35 cellular contexts compared by ENCODE assay signal in the genomic region with DNA sequence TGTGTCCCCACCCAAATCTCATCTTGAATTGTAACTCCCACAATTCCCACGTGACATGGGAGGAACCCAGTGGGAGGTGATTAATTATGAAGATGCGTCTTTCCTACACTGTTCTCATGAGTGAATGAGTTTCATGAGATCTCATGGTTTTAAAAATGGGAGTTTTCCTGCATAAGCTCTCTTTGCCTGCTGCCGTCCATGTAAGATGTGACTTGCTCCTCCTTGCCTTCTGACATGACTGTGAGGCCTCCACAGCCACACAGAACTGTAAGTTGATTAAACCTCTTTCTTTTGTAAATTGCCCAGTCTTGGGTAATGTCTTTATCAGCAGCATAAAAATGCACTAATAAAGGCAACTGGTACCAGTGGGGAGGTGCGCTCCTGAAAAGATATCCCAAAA.
"Had no signal": no experiment of that assay in that cellular context is flagged by ENCODE, and none has a peak within 500 bp of the region (broad histone marks: within the 10 kb centered on the region; RNA-seq: fewer than 3 reads in every experiment).

No MANE protein-coding gene starts in this region.

- H3K9me3 ChIP-seq: adrenal gland had no signal

- H3K4me1 Mint-ChIP-seq: activated B cell treated with CpG ODN at 0.5 μM for 24 hours; activated CD4-positive, alpha-beta T cell treated with anti-CD3 and anti-CD28 coated beads, Interleukin-2, amount 10 ng/mL, durations not matched to agents 24 days and 14 days; activated naive CD8-positive, alpha-beta T cell treated with anti-CD3 and anti-CD28 coated beads for 36 hours; activated T-helper 17 cell treated with anti-CD3 and anti-CD28 coated beads, Interleukin-2, amount 50 U/mL, for 72 hours; brain; central memory CD8-positive, alpha-beta T cell had no signal

- H3K4me3 Mint-ChIP-seq: activated B cell treated with CpG ODN at 0.5 μM for 24 hours; activated CD4-positive, alpha-beta memory T cell treated with anti-CD3 and anti-CD28 coated beads for 36 hours; activated CD4-positive, alpha-beta T cell treated with anti-CD3 and anti-CD28 coated beads, Interleukin-2, amount 10 ng/mL, durations not matched to agents 24 days and 14 days; activated CD8-positive, alpha-beta T cell treated with anti-CD3 and anti-CD28 coated beads for 36 hours; activated naive CD4-positive, alpha-beta T cell treated with anti-CD3 and anti-CD28 coated beads for 36 hours; activated naive CD8-positive, alpha-beta T cell treated with anti-CD3 and anti-CD28 coated beads for 36 hours; activated T-cell treated with anti-CD3 and anti-CD28 coated beads, Interleukin-2, amount 50 U/mL, for 4 hours; activated T-cell treated with anti-CD3 and anti-CD28 coated beads, Interleukin-2, amount 50 U/mL, for 72 hours; activated T-helper 1 cell treated with anti-CD3 and anti-CD28 coated beads, Interleukin-12 subunit alpha, Interleukin-12 subunit beta, Interleukin-2, Interleukin-4 antibody, amounts not matched to agents 30 ng/mL and 10 ng/mL and 1 ng/mL, durations not matched to agents 14 hours and 24 hours and 36 hours; activated T-helper 17 cell treated with anti-CD3 and anti-CD28 coated beads, Interleukin-2, amount 50 U/mL, for 72 hours; brain; central memory CD8-positive, alpha-beta T cell; T-helper 1 cell treated with Interleukin-12 subunit alpha and Interleukin-12 subunit beta and Interleukin-4 antibody, amounts not matched to agents 30 μg/mL and 1 μg/mL, for 36 hours; T-helper 2 cell treated with Interferon-gamma antibody and Interleukin-4, amounts not matched to agents 5 μg/mL and 100 μg/mL, for 36 hours had no signal

- H3K27me3 Mint-ChIP-seq: activated B cell treated with CpG ODN at 0.5 μM for 24 hours; activated CD4-positive, alpha-beta memory T cell treated with anti-CD3 and anti-CD28 coated beads for 36 hours; activated CD4-positive, alpha-beta T cell treated with anti-CD3 and anti-CD28 coated beads, Interleukin-2, amount 10 ng/mL, durations not matched to agents 24 days and 14 days; activated CD8-positive, alpha-beta T cell treated with anti-CD3 and anti-CD28 coated beads for 36 hours; activated naive CD8-positive, alpha-beta T cell treated with anti-CD3 and anti-CD28 coated beads for 36 hours; activated T-helper 17 cell treated with anti-CD3 and anti-CD28 coated beads, Interleukin-2, amount 50 U/mL, for 72 hours; central memory CD8-positive, alpha-beta T cell had no signal

- H3K4me1 ChIP-seq: adrenal gland had no signal

- H3K27ac Mint-ChIP-seq: activated B cell treated with CpG ODN at 0.5 μM for 24 hours; activated CD4-positive, alpha-beta memory T cell treated with anti-CD3 and anti-CD28 coated beads for 36 hours; activated CD4-positive, alpha-beta T cell treated with anti-CD3 and anti-CD28 coated beads, Interleukin-2, amount 10 ng/mL, durations not matched to agents 24 days and 14 days; activated CD8-positive, alpha-beta T cell treated with anti-CD3 and anti-CD28 coated beads for 36 hours; activated naive CD4-positive, alpha-beta T cell treated with anti-CD3 and anti-CD28 coated beads for 36 hours; activated naive CD4-positive, alpha-beta T cell treated with anti-CD3 and anti-CD28 coated beads, Interleukin-2, amount 50 U/mL, for 72 hours; activated naive CD8-positive, alpha-beta T cell treated with anti-CD3 and anti-CD28 coated beads for 36 hours; activated T-cell treated with anti-CD3 and anti-CD28 coated beads, Interleukin-2, amount 50 U/mL, for 72 hours; activated T-helper 1 cell treated with anti-CD3 and anti-CD28 coated beads, Interleukin-12 subunit alpha, Interleukin-12 subunit beta, Interleukin-2, Interleukin-4 antibody, amounts not matched to agents 30 ng/mL and 10 ng/mL and 1 ng/mL, durations not matched to agents 14 hours and 24 hours and 36 hours; activated T-helper 17 cell treated with anti-CD3 and anti-CD28 coated beads, Interleukin-2, amount 50 U/mL, for 72 hours; brain; T-helper 1 cell treated with Interleukin-12 subunit alpha and Interleukin-12 subunit beta and Interleukin-4 antibody, amounts not matched to agents 30 μg/mL and 1 μg/mL, for 36 hours; T-helper 2 cell treated with Interferon-gamma antibody and Interleukin-4, amounts not matched to agents 5 μg/mL and 100 μg/mL, for 36 hours had no signal

- DNase-seq: activated B cell treated with CpG ODN at 0.5 μM for 24 hours; activated CD4-positive, alpha-beta memory T cell treated with anti-CD3 and anti-CD28 coated beads for 36 hours; activated CD4-positive, alpha-beta T cell treated with anti-CD3 and anti-CD28 coated beads for 4 hours; activated CD4-positive, alpha-beta T cell treated with anti-CD3 and anti-CD28 coated beads, Interleukin-2, amount 10 ng/mL, durations not matched to agents 24 days and 14 days; activated CD4-positive, alpha-beta T cell treated with anti-CD3 and anti-CD28 coated beads, Interleukin-2, amount 50 U/mL, for 1 hour; activated CD4-positive, alpha-beta T cell treated with anti-CD3 and anti-CD28 coated beads, Interleukin-2, amount 50 U/mL, for 4 hours; activated CD4-positive, CD25-positive, alpha-beta regulatory T cell treated with anti-CD3 and anti-CD28 coated beads, Interleukin-2, amount 50 U/mL, for 72 hours; activated CD8-positive, alpha-beta memory T cell treated with anti-CD3 and anti-CD28 coated beads, Interleukin-2, amount 50 U/mL, for 4 hours; activated CD8-positive, alpha-beta T cell treated with anti-CD3 and anti-CD28 coated beads for 36 hours; activated effector memory CD4-positive, alpha-beta T cell treated with anti-CD3 and anti-CD28 coated beads, Interleukin-2, amount 50 U/mL, for 16 hours; activated gamma-delta T cell treated with Interleukin-2 at 50 U/mL for 16 hours; activated naive CD4-positive, alpha-beta T cell; activated naive CD4-positive, alpha-beta T cell treated with anti-CD3 and anti-CD28 coated beads for 36 hours; activated naive CD4-positive, alpha-beta T cell treated with anti-CD3 and anti-CD28 coated beads, Interleukin-2, amount 50 U/mL, for 16 hours; activated naive CD8-positive, alpha-beta T cell treated with anti-CD3 and anti-CD28 coated beads for 36 hours; activated T-cell treated with anti-CD3 and anti-CD28 coated beads for 4 hours; activated T-cell treated with anti-CD3 and anti-CD28 coated beads, Interleukin-2, amount 50 U/mL, for 1 hour; activated T-cell treated with anti-CD3 and anti-CD28 coated beads, Interleukin-2, amount 50 U/mL, for 4 hours; activated T-cell treated with anti-CD3 and anti-CD28 coated beads, Interleukin-2, amount 50 U/mL, for 72 hours; adrenal gland; amniotic stem cell; aorta; caudate nucleus; cerebellar nuclear complex; T-helper 2 cell; T-helper 9 cell had no signal

- H3K27ac ChIP-seq: adrenal gland, cardiac muscle cell, VCaP had no signal

- H3K36me3 ChIP-seq: cardiac muscle cell had no signal

- H3K9me3 Mint-ChIP-seq: activated CD4-positive, alpha-beta T cell treated with anti-CD3 and anti-CD28 coated beads, Interleukin-2, amount 10 ng/mL, durations not matched to agents 24 days and 14 days had no signal

- H3K4me3 ChIP-seq: adrenal gland, cardiac muscle cell had no signal

- H3K27me3 ChIP-seq: adrenal gland, cardiac muscle cell had no signal
